In the genomic region with DNA sequence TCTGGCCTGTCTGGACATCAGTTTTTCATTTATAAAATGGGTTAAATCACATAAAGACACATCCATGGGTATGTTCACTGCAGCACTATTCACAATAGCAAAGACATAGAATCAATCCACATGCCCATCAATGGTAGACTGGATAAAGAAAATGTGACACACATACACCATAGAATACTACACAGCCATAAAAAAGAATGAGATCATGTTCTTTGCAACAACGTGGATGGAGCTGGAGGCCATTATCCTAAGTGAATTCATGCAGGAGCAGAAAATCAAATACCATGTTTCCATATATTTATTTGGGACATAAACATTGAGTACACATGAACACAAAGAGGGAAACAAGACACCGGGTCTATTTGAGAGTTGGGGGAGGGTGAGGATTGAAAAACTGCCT, we compare ENCODE assay signal across 1 cellular context.
TF ChIP-seq lines count a peak whose summit lies in the region.

No MANE protein-coding gene starts in this region.

TF ChIP-seq in K562, 482 proteins besides CTCF, POLR2A, EP300 and RAD21:
- TF ChIP-seq KAT2B (IDR thresholded peaks at IDR 0.05; ENCODE audit: low read depth, low read length): no peak
- peak; percentile 6 for TF ChIP-seq RBM25 (IDR thresholded peaks at IDR 0.05; ENCODE audit: low read depth, low read length, severe bottlenecking)
- TF ChIP-seq ZNF146 (CRISPR knock-in tag; IDR thresholded peaks at IDR 0.05; ENCODE audit: unreplicated experiment): peak; percentile 70
- TF ChIP-seq, protein P1, sequence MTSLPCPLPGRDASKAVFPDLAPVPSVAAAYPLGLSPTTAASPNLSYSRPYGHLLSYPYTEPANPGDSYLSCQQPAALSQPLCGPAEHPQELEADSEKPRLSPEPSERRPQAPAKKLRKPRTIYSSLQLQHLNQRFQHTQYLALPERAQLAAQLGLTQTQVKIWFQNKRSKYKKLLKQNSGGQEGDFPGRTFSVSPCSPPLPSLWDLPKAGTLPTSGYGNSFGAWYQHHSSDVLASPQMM (CRISPR knock-in tag; IDR thresholded peaks at IDR 0.05): no peak
- TF ChIP-seq ZNF217 (CRISPR knock-in tag; IDR thresholded peaks at IDR 0.05): no peak
- no peak for TF ChIP-seq ZNF316 (IDR thresholded peaks at IDR 0.05)
- TF ChIP-seq, protein P2, sequence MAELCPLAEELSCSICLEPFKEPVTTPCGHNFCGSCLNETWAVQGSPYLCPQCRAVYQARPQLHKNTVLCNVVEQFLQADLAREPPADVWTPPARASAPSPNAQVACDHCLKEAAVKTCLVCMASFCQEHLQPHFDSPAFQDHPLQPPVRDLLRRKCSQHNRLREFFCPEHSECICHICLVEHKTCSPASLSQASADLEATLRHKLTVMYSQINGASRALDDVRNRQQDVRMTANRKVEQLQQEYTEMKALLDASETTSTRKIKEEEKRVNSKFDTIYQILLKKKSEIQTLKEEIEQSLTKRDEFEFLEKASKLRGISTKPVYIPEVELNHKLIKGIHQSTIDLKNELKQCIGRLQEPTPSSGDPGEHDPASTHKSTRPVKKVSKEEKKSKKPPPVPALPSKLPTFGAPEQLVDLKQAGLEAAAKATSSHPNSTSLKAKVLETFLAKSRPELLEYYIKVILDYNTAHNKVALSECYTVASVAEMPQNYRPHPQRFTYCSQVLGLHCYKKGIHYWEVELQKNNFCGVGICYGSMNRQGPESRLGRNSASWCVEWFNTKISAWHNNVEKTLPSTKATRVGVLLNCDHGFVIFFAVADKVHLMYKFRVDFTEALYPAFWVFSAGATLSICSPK (IDR thresholded peaks at IDR 0.05; ENCODE audit: borderline replicate concordance): no peak
